In the genomic region with DNA sequence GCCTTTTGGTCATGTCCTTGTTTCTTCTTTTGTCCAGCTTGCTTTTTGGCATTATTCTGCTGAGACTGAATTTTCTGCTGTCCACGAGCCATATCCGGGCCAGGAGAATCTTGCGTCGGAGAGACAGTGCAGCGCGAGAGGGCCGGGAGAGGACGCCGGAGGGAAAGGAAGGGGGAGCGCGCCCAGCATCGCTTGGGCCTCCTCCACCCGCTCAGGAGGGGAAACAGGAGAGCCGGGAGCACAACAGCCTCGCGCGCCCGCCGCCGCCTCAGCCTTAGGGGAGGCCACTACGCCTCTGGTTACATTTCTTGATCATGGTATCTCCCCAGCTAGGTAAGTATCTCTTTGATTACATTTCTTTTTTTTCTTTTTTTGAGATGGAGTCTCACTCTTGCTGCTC, we compare ENCODE assay signal across 1 cellular context.
TF ChIP-seq lines count a peak whose summit lies in the region.

No MANE protein-coding gene starts in this region.

TF ChIP-seq in GM12878, 131 proteins besides CTCF, POLR2A, EP300 and RAD21 (continued from another document):
- TF ChIP-seq CEBPZ (IDR thresholded peaks at IDR 0.05; ENCODE audit: low read depth, low read length) (no peak), CHD1 (IDR thresholded peaks at IDR 0.05; ENCODE audit: low read depth, low read length) (no peak), TCF12 (IDR thresholded peaks at IDR 0.05; ENCODE audit: low read depth, low read length) (no peak), E4F1 (IDR thresholded peaks at IDR 0.05; ENCODE audit: borderline replicate concordance, partially characterized antibody) (no peak), SREBF2 (IDR thresholded peaks at IDR 0.05; ENCODE audit: low read length) (no peak), NBN (IDR thresholded peaks at IDR 0.05) (no peak), TAF1 (IDR thresholded peaks at IDR 0.05; ENCODE audit: borderline replicate concordance, low read depth, low read length) (no peak), NFXL1 (IDR thresholded peaks at IDR 0.05; ENCODE audit: borderline replicate concordance) (no peak)
